ENCODE assay signal across 1 cellular context in genomic region chr3:152183473-152183872, GRCh38.
TF ChIP-seq lines count a peak whose summit lies in the region.

No MANE protein-coding gene starts in this region.

TF ChIP-seq in K562, 482 proteins besides CTCF, POLR2A, EP300 and RAD21 (continued from another document and continues in another):
- no peak for TF ChIP-seq SP1 (CRISPR knock-in tag; IDR thresholded peaks at IDR 0.05)
- TF ChIP-seq C11orf30 (IDR thresholded peaks at IDR 0.05; ENCODE audit: low read depth), result no peak
- TF ChIP-seq DDX20 (tag; IDR thresholded peaks at IDR 0.05; ENCODE audit: low read depth), result no peak
- TF ChIP-seq ZNF408 (CRISPR knock-in tag; IDR thresholded peaks at IDR 0.05; ENCODE audit: low read depth), result no peak
- no peak for TF ChIP-seq ZNF347 (CRISPR knock-in tag; IDR thresholded peaks at IDR 0.05; ENCODE audit: low read depth)
- TF ChIP-seq ZNF143 (CRISPR knock-in tag; IDR thresholded peaks at IDR 0.05), result no peak
- TF ChIP-seq USF1 (CRISPR knock-in tag; IDR thresholded peaks at IDR 0.05), result no peak
- TF ChIP-seq SMAD4 (CRISPR knock-in tag; conservative IDR thresholded peaks at IDR 0.05), result no peak
- no peak for TF ChIP-seq CREBBP (IDR thresholded peaks at IDR 0.05; ENCODE audit: low read depth, low read length)
- TF ChIP-seq THRB (CRISPR knock-in tag; conservative IDR thresholded peaks at IDR 0.05), result no peak
- no peak for TF ChIP-seq HMGN3 (IDR thresholded peaks at IDR 0.05; ENCODE audit: borderline replicate concordance, extremely low read depth, insufficient read length, low read depth, low read length)
- no peak for TF ChIP-seq FOXP4 (CRISPR knock-in tag; IDR thresholded peaks at IDR 0.05; ENCODE audit: borderline replicate concordance)
- TF ChIP-seq CBX1 (IDR thresholded peaks at IDR 0.05; ENCODE audit: low read depth), result no peak
- TF ChIP-seq ZFX (CRISPR knock-in tag; IDR thresholded peaks at IDR 0.05), result 0 out of 2 replicates have a peak, but pooled peaks have one; percentile 31
- no peak for TF ChIP-seq HMG20B (CRISPR knock-in tag; IDR thresholded peaks at IDR 0.05)
- no peak for TF ChIP-seq FUS (optimal IDR thresholded peaks at IDR 0.05; ENCODE audit: low read depth, low read length)
- no peak for TF ChIP-seq ZNF384 (IDR thresholded peaks at IDR 0.05; ENCODE audit: low read depth, low read length)
- TF ChIP-seq NR2C1 (IDR thresholded peaks at IDR 0.05), result no peak
- no peak for TF ChIP-seq NR2C1 (tag; IDR thresholded peaks at IDR 0.05)
- TF ChIP-seq MBD1 (CRISPR knock-in tag; IDR thresholded peaks at IDR 0.05), result no peak
- no peak for TF ChIP-seq REST (CRISPR knock-in tag; IDR thresholded peaks at IDR 0.05; ENCODE audit: low read depth)
- TF ChIP-seq TRIM25 (IDR thresholded peaks at IDR 0.05; ENCODE audit: borderline replicate concordance), result no peak
- TF ChIP-seq SAFB (IDR thresholded peaks at IDR 0.05; ENCODE audit: borderline replicate concordance, low read depth, low read length), result no peak
- TF ChIP-seq ZBTB12 (CRISPR knock-in tag; IDR thresholded peaks at IDR 0.05), result no peak
- TF ChIP-seq BRF1 (IDR thresholded peaks at IDR 0.05; ENCODE audit: borderline replicate concordance, extremely low read depth, insufficient read length), result no peak
- TF ChIP-seq KAT8 (IDR thresholded peaks at IDR 0.05; ENCODE audit: low read depth), result no peak
- no peak for TF ChIP-seq CBFA2T2 (conservative IDR thresholded peaks at IDR 0.05)
- TF ChIP-seq MEF2A (IDR thresholded peaks at IDR 0.05; ENCODE audit: control insufficient read depth, low read depth, low read length), result no peak
- no peak for TF ChIP-seq NKRF (IDR thresholded peaks at IDR 0.05; ENCODE audit: borderline replicate concordance)
- no peak for TF ChIP-seq CLOCK (CRISPR knock-in tag; IDR thresholded peaks at IDR 0.05; ENCODE audit: borderline replicate concordance)
- no peak for TF ChIP-seq ATF3 (IDR thresholded peaks at IDR 0.05)
- no peak for TF ChIP-seq ATF3 (CRISPR knock-in tag; conservative IDR thresholded peaks at IDR 0.05)
- TF ChIP-seq SETDB1 (IDR thresholded peaks at IDR 0.05; ENCODE audit: low read length), result no peak
- no peak for TF ChIP-seq ZNF639 (CRISPR knock-in tag; conservative IDR thresholded peaks at IDR 0.05 in 1 of 2, IDR thresholded peaks at IDR 0.05 in 1 of 2)
- no peak for TF ChIP-seq ZBTB49 (CRISPR knock-in tag; IDR thresholded peaks at IDR 0.05; ENCODE audit: borderline replicate concordance)
